In the genomic region with DNA sequence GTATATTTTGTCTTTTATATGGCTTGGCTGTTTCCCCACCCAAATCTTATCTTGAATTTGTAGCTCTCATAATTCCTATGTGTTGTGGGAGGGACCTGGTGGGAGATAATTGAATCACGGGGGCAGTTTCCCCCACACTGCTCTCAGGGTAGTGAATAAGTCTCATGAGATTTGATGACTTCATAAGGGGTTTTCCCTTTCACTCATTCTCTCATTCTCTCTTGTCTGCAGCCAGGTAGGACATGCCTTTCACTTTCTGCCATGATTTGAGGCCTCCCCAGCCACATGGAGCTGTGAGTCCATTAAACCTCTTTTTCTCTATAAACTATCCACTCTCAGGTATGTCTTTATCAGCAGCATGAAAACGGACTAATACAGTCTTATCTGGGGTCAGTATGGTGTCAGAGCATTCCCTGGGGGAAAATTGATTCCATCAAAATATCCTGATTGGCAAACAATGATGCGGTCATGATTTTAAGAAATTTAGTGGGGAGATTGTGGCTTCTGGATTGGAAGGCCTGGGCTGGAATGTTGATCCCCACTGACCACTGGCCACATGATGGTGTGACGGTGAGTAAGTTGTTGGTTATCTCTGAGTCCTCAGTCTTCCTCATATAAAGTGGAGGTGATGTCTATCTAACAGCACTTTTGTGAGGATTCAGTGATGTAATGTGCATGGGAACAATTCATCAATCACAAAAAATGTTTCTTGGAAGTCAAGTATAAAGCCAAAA, we compare ENCODE assay signal across 11 cellular contexts. TPM values are rescaled to one million over a fixed set of nuclear protein-coding genes. Genes with fewer than 3 reads are reported as not detected.
A peak's percentile ranks its signal among the peaks of the same experiment; 100 is the strongest.
DNase-seq lines count a peak whose midpoint lies in the region; ATAC-seq, FAIRE-seq and TF ChIP-seq lines count a peak whose summit lies in the region.
"Had no signal": no experiment of that assay in that cellular context is flagged by ENCODE, and none has a peak within 500 bp of the region (broad histone marks: within the 10 kb centered on the region; RNA-seq: fewer than 3 reads in every experiment).

No MANE protein-coding gene starts in this region.

- no peak for FAIRE-seq in H54 (lab: Jason Lieb, UNC)

- no peaks in the 10 kb centered on the region for H3K9me3 ChIP-seq in HEK293 (ENCODE audit: control insufficient read depth, insufficient read depth, low read depth, low read length)
- H3K9me3 ChIP-seq in SJSA1 (replicated peaks) = peaks cover 7% of the 10 kb centered on the region

- POLR2A ChIA-PET in HEK293 (lab: Yijun Ruan, JAX) = no interaction called here

- CTCF ChIA-PET in HEK293 (lab: Yijun Ruan, JAX) = no interaction called here

- peak in 1 of 2 experiments; percentile 59 for DNase-seq in SJSA1 (ENCODE audit: low read depth in 1 of 2, low spot score in 2 of 2)
- peak; percentile 68 for DNase-seq in renal cortical epithelial cell (ENCODE audit: low read depth)
- DNase-seq in NCI-H510A (lab: John Stamatoyannopoulos, UW) = no peak
- DNase-seq in NCI-H2171 (lab: John Stamatoyannopoulos, UW) = no peak
- DNase-seq in omental fat pad (ENCODE audit: low spot score) = no peak
- DNase-seq in H54 (ENCODE audit: insufficient read length, low spot score) = no peak
- DNase-seq: effector memory CD4-positive, alpha-beta T cell; NCI-H2107 had no signal

- TF ChIP-seq CTCF in HEK293 (tag by site-specific recombination; IDR thresholded peaks at IDR 0.05) (no peak), omental fat pad (IDR thresholded peaks at IDR 0.05) (no peak)

- no peak overlapping the region for H3K27ac ChIP-seq in HEK293 (ENCODE audit: extremely low read depth, low read depth, low read length)
- peak overlapping the region; percentile 12 for H3K27ac ChIP-seq in SJSA1
- H3K27ac ChIP-seq: VCaP had no signal

- H3K27me3 ChIP-seq in SJSA1 (replicated peaks) = no peaks in the 10 kb centered on the region

- peak; percentile 55 for ATAC-seq in GM18867 (IDR thresholded peaks at IDR 0.05; ENCODE audit: unreplicated experiment)
- no peak for ATAC-seq in omental fat pad (ENCODE audit: low FRiP score)

- H3K4me1 ChIP-seq in HEK293 (ENCODE audit: control insufficient read depth, insufficient read depth, low read length) (no peaks in the 10 kb centered on the region), SJSA1 (replicated peaks) (peaks cover 59% of the 10 kb centered on the region)

- H3K4me3 ChIP-seq in HEK293 (ENCODE audit: low read depth, low read length) (no peak overlapping the region), SJSA1 (no peak overlapping the region)

- H3K36me3 ChIP-seq in HEK293 (ENCODE audit: control insufficient read depth in 2 of 2, insufficient read depth in 1 of 2, low read length in 2 of 2) (no peaks in the 10 kb centered on the region), SJSA1 (no peaks in the 10 kb centered on the region)

- TF ChIP-seq POLR2A in H54 (IDR thresholded peaks at IDR 0.05; ENCODE audit: low read depth, low read length) = no peak

TF ChIP-seq in HEK293, 187 proteins besides CTCF, POLR2A, EP300 and RAD21:
- TF ChIP-seq WT1 (tag by site-specific recombination; IDR thresholded peaks at IDR 0.05) = no peak
- peak; percentile 65 for TF ChIP-seq ZNF398 (tag by site-specific recombination; IDR thresholded peaks at IDR 0.05)
- peak; percentile 90 for TF ChIP-seq ZFHX2 (tag by site-specific recombination; conservative IDR thresholded peaks at IDR 0.05)
- TF ChIP-seq PRDM1 (tag by site-specific recombination; IDR thresholded peaks at IDR 0.05) = 0 out of 2 replicates have a peak, but pooled peaks have one; percentile 13
- peak; percentile 81 for TF ChIP-seq EGR2 (tag by site-specific recombination; IDR thresholded peaks at IDR 0.05; ENCODE audit: low read depth)

RNA-seq across cellular contexts. Expression of gene ANKRD10, which starts 27.5 kb away (rescaled TPM):
- 208 and 225 TPM in 2 replicates for total RNA-seq in SJSA1 (2014; rRNA removed; shearing (Covaris generic))
- total RNA-seq in renal cortical epithelial cell (77.4 and 120 TPM in 2 replicates), omental fat pad (100 to 1,000 TPM in 3 of 4 donors, 10 to 100 TPM in 1; 87.8 to 182 (median 145) TPM)
